In the genomic region with DNA sequence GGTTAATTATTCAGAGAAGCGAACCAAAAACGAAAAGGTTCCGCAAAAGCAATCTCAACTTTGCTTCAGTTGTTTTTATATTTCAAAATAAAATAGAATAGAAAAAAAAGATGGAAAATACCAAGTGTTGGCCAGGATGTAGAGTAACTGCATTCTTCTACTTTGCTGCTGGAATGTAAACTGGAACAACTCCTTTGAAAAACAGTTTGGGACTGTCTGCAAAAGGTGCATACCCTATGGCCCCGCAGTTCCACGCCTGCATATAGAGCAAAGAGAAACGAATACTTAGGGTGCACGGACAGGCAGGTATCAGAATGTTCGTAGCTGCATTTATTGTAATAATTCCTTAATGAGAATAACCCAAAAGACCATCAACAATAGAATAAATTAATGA, we compare ENCODE assay signal across 8 cellular contexts. TPM values are rescaled to one million over a fixed set of nuclear protein-coding genes. Genes with fewer than 3 reads are reported as not detected.
DNase-seq lines count a peak whose midpoint lies in the region; ATAC-seq and TF ChIP-seq lines count a peak whose summit lies in the region.

No MANE protein-coding gene starts in this region.

- H3K4me3 ChIP-seq in A673 (ENCODE audit: low read depth, low read length, poor library complexity, severe bottlenecking) (peak overlapping the region; percentile 97), HUES64 (ENCODE audit: low read length) (peak overlapping the region; percentile 93), mammary epithelial cell (replicated peaks in 1 of 3; ENCODE audit: insufficient read depth in 1 of 3, low read depth in 2 of 3, low read length in 3 of 3) (peak overlapping the region; percentile 57 to 92 (median 76)), mucosa of rectum (ENCODE audit: low read length in 2 of 2) (peak overlapping the region; percentile 76 to 80)

- H4K20me1 ChIP-seq in mammary epithelial cell (ENCODE audit: insufficient read depth, low read length): no peaks in the 10 kb centered on the region

- in situ Hi-C loops in mammary epithelial cell (cut with MboI; ENCODE audit: low sequenced_read_pairs in 2 of 2): no loop called here

- no peaks in the 10 kb centered on the region for H3K27me3 ChIP-seq in A673 (replicated peaks; ENCODE audit: insufficient read depth, low read depth, low read length, poor library complexity)
- H3K27me3 ChIP-seq in HUES64 (ENCODE audit: insufficient read depth, low read length): no peaks in the 10 kb centered on the region
- no peaks in the 10 kb centered on the region for H3K27me3 ChIP-seq in mammary epithelial cell (ENCODE audit: insufficient read depth, low read length)
- H3K27me3 ChIP-seq in mucosa of rectum (ENCODE audit: control insufficient read depth in 2 of 2, insufficient read depth in 2 of 2, low read length in 2 of 2): no peaks in the 10 kb centered on the region

- H3K9me3 ChIP-seq in A673 (ENCODE audit: low read depth, low read length, poor library complexity, severe bottlenecking) (peaks cover 9% of the 10 kb centered on the region), HUES64 (ENCODE audit: insufficient read depth, low read depth, low read length) (peaks cover 6% of the 10 kb centered on the region; the same call in 1 of the 2 replicates), mammary epithelial cell (replicated peaks; ENCODE audit: insufficient read depth, low read length) (no peaks in the 10 kb centered on the region), mucosa of rectum (ENCODE audit: control insufficient read depth in 2 of 2, low read length in 2 of 2) (no peaks in the 10 kb centered on the region)

- DNase-seq in A673 (ENCODE audit: low spot score) (no peak), mammary epithelial cell (no peak), pons (ENCODE audit: low spot score) (no peak), foreskin melanocyte (no peak), GM10266 (ENCODE audit: extremely low spot score) (no peak)

- H3K79me2 ChIP-seq in mammary epithelial cell (ENCODE audit: insufficient read depth, low read length): peaks cover 42% of the 10 kb centered on the region

- 31% methylated on average over 8 of the region's 8 CpGs for WGBS in HUES64
- WGBS in mammary epithelial cell (ENCODE audit: low coverage, missing lambda C conversion rate): 3% methylated on average over 8 of the region's 8 CpGs

- no peak for ATAC-seq in HG02759 (IDR thresholded peaks at IDR 0.05; ENCODE audit: unreplicated experiment)

- TF ChIP-seq CTCF in A673 (conservative IDR thresholded peaks at IDR 0.05; ENCODE audit: low read depth, low read length): no peak
- no peak for TF ChIP-seq CTCF in mammary epithelial cell (conservative IDR thresholded peaks at IDR 0.05 in 1 of 2, IDR thresholded peaks at IDR 0.05 in 1 of 2; ENCODE audit: extremely low read depth in 1 of 2, insufficient read depth in 1 of 2, low read depth in 1 of 2, low read length in 2 of 2)
- no peak for TF ChIP-seq CTCF in GM10266 (IDR thresholded peaks at IDR 0.05; ENCODE audit: control insufficient read depth, insufficient read depth, low read depth, missing control alignments)

- peak overlapping the region; percentile 98 for H3K4me2 ChIP-seq in mammary epithelial cell (ENCODE audit: insufficient read depth, low read depth, low read length)

- H3K4me1 ChIP-seq in A673 (ENCODE audit: insufficient read depth, low read length, poor library complexity, severe bottlenecking) (peaks cover 7% of the 10 kb centered on the region), HUES64 (ENCODE audit: insufficient read depth, low read length) (peaks cover 12% of the 10 kb centered on the region), mammary epithelial cell (ENCODE audit: insufficient read depth, low read length) (peaks cover 6% of the 10 kb centered on the region), mucosa of rectum (ENCODE audit: control insufficient read depth in 2 of 2, insufficient read depth in 2 of 2, low read length in 2 of 2) (peaks cover 4 to 8% of the 10 kb centered on the region in 2 donors)

- POLR2A ChIA-PET in A673 (lab: Charles Lee; ENCODE audit: low non-redundant PET): interaction anchor here (0.6 kb wide), 1 partner anchor 535 kb away, joined by 3 read pairs; no protein-coding TSS in a partner anchor

- H3K36me3 ChIP-seq in A673 (ENCODE audit: insufficient read depth, low read length, poor library complexity, severe bottlenecking): peaks cover 4% of the 10 kb centered on the region
- no peaks in the 10 kb centered on the region; the same call in 1 of the 2 replicates for H3K36me3 ChIP-seq in HUES64 (ENCODE audit: insufficient read depth, low read length)
- no peaks in the 10 kb centered on the region for H3K36me3 ChIP-seq in mammary epithelial cell (ENCODE audit: insufficient read depth, low read length)
- no peaks in the 10 kb centered on the region for H3K36me3 ChIP-seq in mucosa of rectum (ENCODE audit: control insufficient read depth in 2 of 2, insufficient read depth in 2 of 2, low read length in 2 of 2)

- H3K27ac ChIP-seq in A673 (ENCODE audit: low read depth, low read length, poor library complexity, severe bottlenecking) (peak overlapping the region; percentile 88), HUES64 (ENCODE audit: low read depth, low read length) (peak overlapping the region; percentile 92; the same call in 1 of the 2 replicates), mammary epithelial cell (ENCODE audit: insufficient read depth, low read depth, low read length) (peak overlapping the region; percentile 62), mucosa of rectum (ENCODE audit: low read depth in 2 of 2, low read length in 2 of 2) (peak overlapping the region; percentile 77 to 85)

- H3K9ac ChIP-seq in HUES64 (ENCODE audit: low read depth, low read length) (peak overlapping the region; percentile 65; the same call in 1 of the 2 replicates), mammary epithelial cell (ENCODE audit: insufficient read depth, low read length) (peak overlapping the region; percentile 60), mucosa of rectum (ENCODE audit: low read depth in 1 of 2, low read length in 2 of 2) (peak overlapping the region; percentile 42 to 82)

- peak overlapping the region; percentile 100 for H2AFZ ChIP-seq in mammary epithelial cell (ENCODE audit: low read depth, low read length)

- dilution Hi-C loops in mammary epithelial cell (cut with HindIII; ENCODE audit: low sequenced_read_pairs): no loop called here

- BruUV-seq in A673 (replicated peaks; lab: Mats Ljungman, UMichigan) (no TSS peak), mammary epithelial cell (replicated peaks; lab: Mats Ljungman, UMichigan) (TSS peak; percentile 29)

- intact Hi-C loops in A673 (cut with micrococcal nuclease; ENCODE audit: unreplicated experiment): no loop called here
- intact Hi-C loops in mammary epithelial cell (cut with micrococcal nuclease): no loop called here

- CTCF ChIA-PET in A673 (lab: Charles Lee): no interaction called here
- CTCF ChIA-PET in mammary epithelial cell (lab: Charles Lee; ENCODE audit: low non-redundant PET): no interaction called here

RNA-seq across cellular contexts. Expression of a gene that starts 0.6 kb away (rescaled TPM):
- 15.3 and 17.8 TPM in 2 replicates for total RNA-seq in A673 (2021)
- polyA plus RNA-seq in HUES64 (2013, experiment 1 of 2): 14.8 TPM
- 17.7 TPM for polyA plus RNA-seq in HUES64 (2013, experiment 2 of 2)
- 10 to 100 TPM; 13.2 to 14.9 TPM for total RNA-seq in mammary epithelial cell
- polyA plus RNA-seq in mammary epithelial cell: 6.7 TPM
- 3.0 TPM for polyA minus RNA-seq in mammary epithelial cell

RNA-seq across cellular contexts. Expression of a gene that starts 50.6 kb away (rescaled TPM):
- total RNA-seq in A673 (2021): 21.4 and 27.0 TPM in 2 replicates
- polyA plus RNA-seq in HUES64 (2013, experiment 1 of 2): 8.8 TPM
- polyA plus RNA-seq in HUES64 (2013, experiment 2 of 2): 7.7 TPM
- 1 to 10 TPM; 2.1 to 2.3 TPM for total RNA-seq in mammary epithelial cell
- 1.9 TPM for polyA plus RNA-seq in mammary epithelial cell
- polyA minus RNA-seq in mammary epithelial cell: not detected
